5 cellular contexts compared by ENCODE assay signal in genomic region chr15:79459666-79460065, GRCh38.
"Had no signal": no experiment of that assay in that cellular context is flagged by ENCODE, and none has a peak within 500 bp of the region (broad histone marks: within the 10 kb centered on the region; RNA-seq: fewer than 3 reads in every experiment).

No MANE protein-coding gene starts in this region.

- H2AFZ ChIP-seq: GM23338 had no signal

- DNase-seq: H9, HCEC 1CT, IMR-90 had no signal

- H3K9me3 Mint-ChIP-seq: GM23338, H9 had no signal

- ATAC-seq: GM23338, K562 had no signal

- H3K27ac Mint-ChIP-seq: GM23338, H9 had no signal

- H3K4me2 ChIP-seq: GM23338 had no signal

- H3K4me3 Mint-ChIP-seq: GM23338, H9 had no signal

- H3K4me1 Mint-ChIP-seq: GM23338, H9 had no signal

- H3K4me3 ChIP-seq: GM23338, K562 had no signal
